10 cellular contexts compared by ENCODE assay signal in the genomic region with DNA sequence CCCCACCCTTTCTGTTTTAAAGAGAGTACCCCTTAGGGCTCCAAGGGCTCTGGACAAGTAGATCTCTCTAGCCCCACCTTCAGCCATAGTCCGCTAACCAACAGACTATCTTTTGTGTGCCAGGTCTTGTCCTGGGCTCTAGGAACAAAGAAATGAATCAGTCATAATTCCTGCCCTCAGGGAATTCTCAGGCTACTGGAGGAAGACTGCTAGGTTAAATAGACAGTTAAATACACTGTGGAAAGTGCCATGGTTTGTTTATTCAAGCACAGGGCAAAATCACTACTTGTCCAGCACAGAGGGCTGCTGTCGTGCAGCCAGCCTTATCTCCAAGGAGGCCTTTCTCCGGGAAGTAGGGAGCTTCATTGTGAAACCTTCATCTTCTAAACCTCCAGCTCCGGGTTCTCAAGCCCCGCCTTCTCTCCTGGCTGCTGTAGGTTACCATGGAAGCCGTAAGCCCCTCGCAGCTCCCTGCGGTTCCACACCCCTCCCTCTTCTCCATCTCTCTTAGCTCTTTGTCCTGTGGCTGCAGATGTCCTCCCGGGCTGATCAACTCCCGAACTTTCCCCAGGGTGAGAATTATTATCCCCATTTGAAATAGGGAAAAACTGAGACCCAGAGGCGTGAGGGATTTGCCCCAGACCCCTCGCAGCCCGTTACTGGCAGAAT. TPM values are rescaled to one million over a fixed set of nuclear protein-coding genes. Genes with fewer than 3 reads are reported as not detected.
A peak's percentile ranks its signal among the peaks of the same experiment; 100 is the strongest.
DNase-seq lines count a peak whose midpoint lies in the region; ATAC-seq, FAIRE-seq and TF ChIP-seq lines count a peak whose summit lies in the region.
"Had no signal": no experiment of that assay in that cellular context is flagged by ENCODE, and none has a peak within 500 bp of the region (broad histone marks: within the 10 kb centered on the region; RNA-seq: fewer than 3 reads in every experiment).

No MANE protein-coding gene starts in this region.

- H3K9me3 ChIP-seq in ectodermal cell (ENCODE audit: control insufficient read depth, low read length) = no peaks in the 10 kb centered on the region
- H3K9me3 ChIP-seq in neural cell (ENCODE audit: low read length) = no peaks in the 10 kb centered on the region
- no peaks in the 10 kb centered on the region for H3K9me3 ChIP-seq in uterus

- peak; percentile 65 for TF ChIP-seq EP300 in neural cell (conservative IDR thresholded peaks at IDR 0.05; ENCODE audit: poor library complexity, severe bottlenecking)

- H2AFZ ChIP-seq in neural cell (ENCODE audit: low read depth, low read length) = peak overlapping the region; percentile 61

- H3K79me2 ChIP-seq in neural cell (replicated peaks; ENCODE audit: insufficient read depth, low read length) = no peaks in the 10 kb centered on the region

- H3K27ac ChIP-seq in ectodermal cell (ENCODE audit: insufficient read depth, low read depth, low read length, poor library complexity, severe bottlenecking) = peak overlapping the region; percentile 97
- peak overlapping the region; percentile 98 for H3K27ac ChIP-seq in neural cell (ENCODE audit: low read length)
- no peak overlapping the region for H3K27ac ChIP-seq in uterus

- no peak for TF ChIP-seq POLR2A in uterus (IDR thresholded peaks at IDR 0.05)

- intact Hi-C loops in uterus (cut with DNase I; ENCODE audit: low total_unique reads) = no loop called here

- ATAC-seq in HG03521 (IDR thresholded peaks at IDR 0.05; ENCODE audit: unreplicated experiment) = no peak

- peaks cover 18% of the 10 kb centered on the region for H3K4me1 ChIP-seq in ectodermal cell (ENCODE audit: control insufficient read depth, insufficient read depth, low read length)
- H3K4me1 ChIP-seq in uterus = no peaks in the 10 kb centered on the region

- no peaks in the 10 kb centered on the region for H3K27me3 ChIP-seq in ectodermal cell (ENCODE audit: control insufficient read depth, insufficient read depth, low read length, poor library complexity, severe bottlenecking)
- H3K27me3 ChIP-seq in neural cell (ENCODE audit: insufficient read depth, low read depth, low read length) = no peaks in the 10 kb centered on the region
- no peaks in the 10 kb centered on the region for H3K27me3 ChIP-seq in uterus

- H3K4me3 ChIP-seq in ectodermal cell (ENCODE audit: insufficient read depth, low read depth, low read length) (no peak overlapping the region), neural cell (ENCODE audit: low read length) (peak overlapping the region; percentile 55), uterus (no peak overlapping the region)

- FAIRE-seq in urothelium cell line (lab: Jason Lieb, UNC) = no peak

- H3K4me2 ChIP-seq in neural cell (ENCODE audit: low read length) = peak overlapping the region; percentile 57

- H3F3A ChIP-seq in neural cell (ENCODE audit: insufficient read depth, low read length, poor library complexity, severe bottlenecking) = peaks cover 15% of the 10 kb centered on the region

- DNase-seq in Daoy (ENCODE audit: low read depth) (peak; percentile 75), NCI-H187 treated with DMSO at 0.1 percent for 48 hours (lab: John Stamatoyannopoulos, UW) (peak; percentile 11), GM10266 (ENCODE audit: extremely low spot score) (no peak), urothelium cell line (ENCODE audit: low spot score) (no peak), uterus (no peak)
- DNase-seq: activated effector memory CD4-positive, alpha-beta T cell treated with anti-CD3 and anti-CD28 coated beads, Interleukin-2, amount 50 U/mL, for 16 hours had no signal

- TF ChIP-seq CTCF in neural cell (IDR thresholded peaks at IDR 0.05; ENCODE audit: poor library complexity, severe bottlenecking) = no peak
- no peak for TF ChIP-seq CTCF in GM10266 (IDR thresholded peaks at IDR 0.05; ENCODE audit: control insufficient read depth, insufficient read depth, low read depth, missing control alignments)
- TF ChIP-seq CTCF in uterus (IDR thresholded peaks at IDR 0.05) = no peak

- H3K36me3 ChIP-seq in ectodermal cell (ENCODE audit: control insufficient read depth, insufficient read depth, low read length) = no peaks in the 10 kb centered on the region
- no peaks in the 10 kb centered on the region for H3K36me3 ChIP-seq in neural cell (ENCODE audit: insufficient read depth, low read length)
- no peaks in the 10 kb centered on the region for H3K36me3 ChIP-seq in uterus

- WGBS in ectodermal cell, 2 experiments = 8 to 9% methylated on average over 13 of the region's 13 CpGs

- no peaks in the 10 kb centered on the region for H3K9me2 ChIP-seq in neural cell (ENCODE audit: insufficient read depth, low read length)

- H4K20me1 ChIP-seq in neural cell (ENCODE audit: insufficient read depth) = no peaks in the 10 kb centered on the region

- TF ChIP-seq RAD21 in neural cell (conservative IDR thresholded peaks at IDR 0.05) = peak; percentile 57

- peak overlapping the region; percentile 77 for H3K9ac ChIP-seq in neural cell (ENCODE audit: low read length)

TF ChIP-seq in neural cell, 6 proteins besides CTCF, POLR2A, EP300 and RAD21:
- TF ChIP-seq SMC3 (conservative IDR thresholded peaks at IDR 0.05; ENCODE audit: poor library complexity) (peak; percentile 56), POLR2AphosphoS5 (IDR thresholded peaks at IDR 0.05) (peak; percentile 76), TAF1 (IDR thresholded peaks at IDR 0.05; ENCODE audit: low read depth) (no peak), EZH2 (IDR thresholded peaks at IDR 0.05; ENCODE audit: borderline replicate concordance, insufficient read depth, low read length, poor library complexity, severe bottlenecking) (no peak), MXI1 (conservative IDR thresholded peaks at IDR 0.05; ENCODE audit: poor library complexity, severe bottlenecking) (no peak)
- TF ChIP-seq, protein P1, sequence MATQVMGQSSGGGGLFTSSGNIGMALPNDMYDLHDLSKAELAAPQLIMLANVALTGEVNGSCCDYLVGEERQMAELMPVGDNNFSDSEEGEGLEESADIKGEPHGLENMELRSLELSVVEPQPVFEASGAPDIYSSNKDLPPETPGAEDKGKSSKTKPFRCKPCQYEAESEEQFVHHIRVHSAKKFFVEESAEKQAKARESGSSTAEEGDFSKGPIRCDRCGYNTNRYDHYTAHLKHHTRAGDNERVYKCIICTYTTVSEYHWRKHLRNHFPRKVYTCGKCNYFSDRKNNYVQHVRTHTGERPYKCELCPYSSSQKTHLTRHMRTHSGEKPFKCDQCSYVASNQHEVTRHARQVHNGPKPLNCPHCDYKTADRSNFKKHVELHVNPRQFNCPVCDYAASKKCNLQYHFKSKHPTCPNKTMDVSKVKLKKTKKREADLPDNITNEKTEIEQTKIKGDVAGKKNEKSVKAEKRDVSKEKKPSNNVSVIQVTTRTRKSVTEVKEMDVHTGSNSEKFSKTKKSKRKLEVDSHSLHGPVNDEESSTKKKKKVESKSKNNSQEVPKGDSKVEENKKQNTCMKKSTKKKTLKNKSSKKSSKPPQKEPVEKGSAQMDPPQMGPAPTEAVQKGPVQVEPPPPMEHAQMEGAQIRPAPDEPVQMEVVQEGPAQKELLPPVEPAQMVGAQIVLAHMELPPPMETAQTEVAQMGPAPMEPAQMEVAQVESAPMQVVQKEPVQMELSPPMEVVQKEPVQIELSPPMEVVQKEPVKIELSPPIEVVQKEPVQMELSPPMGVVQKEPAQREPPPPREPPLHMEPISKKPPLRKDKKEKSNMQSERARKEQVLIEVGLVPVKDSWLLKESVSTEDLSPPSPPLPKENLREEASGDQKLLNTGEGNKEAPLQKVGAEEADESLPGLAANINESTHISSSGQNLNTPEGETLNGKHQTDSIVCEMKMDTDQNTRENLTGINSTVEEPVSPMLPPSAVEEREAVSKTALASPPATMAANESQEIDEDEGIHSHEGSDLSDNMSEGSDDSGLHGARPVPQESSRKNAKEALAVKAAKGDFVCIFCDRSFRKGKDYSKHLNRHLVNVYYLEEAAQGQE (IDR thresholded peaks at IDR 0.05; ENCODE audit: borderline replicate concordance) = peak; percentile 94

RNA-seq across cellular contexts. Expression of a gene that starts 29.8 kb away (rescaled TPM):
- 0.17 TPM in 1 of 2 replicates, not detected in the other for total RNA-seq in Daoy (2014; rRNA removed; shearing (Covaris generic))
- polyA plus RNA-seq in ectodermal cell (2013, experiment 1 of 4) = 0.46 TPM
- 0.55 TPM for polyA plus RNA-seq in ectodermal cell (2013, experiment 2 of 4)
- 0.96 TPM for polyA plus RNA-seq in ectodermal cell (2013, experiment 3 of 4)
- 0.69 TPM for polyA plus RNA-seq in ectodermal cell (2013, experiment 4 of 4)
- polyA plus RNA-seq in neural cell = not detected in 2 replicates
- polyA minus RNA-seq in neural cell = not detected in 2 replicates
- total RNA-seq in uterus = under 1 TPM in 2 of 4 donors, not detected in 2; 0.28 to 0.49 TPM
- total RNA-seq: temporal lobe had no signal

RNA-seq across cellular contexts. Expression of a gene that starts 35.4 kb away (rescaled TPM):
- 11.9 and 12.6 TPM in 2 replicates for total RNA-seq in Daoy (2014; rRNA removed; shearing (Covaris generic))
- 21.1 TPM for polyA plus RNA-seq in ectodermal cell (2013, experiment 1 of 4)
- 25.3 TPM for polyA plus RNA-seq in ectodermal cell (2013, experiment 2 of 4)
- polyA plus RNA-seq in ectodermal cell (2013, experiment 3 of 4) = 15.6 TPM
- 18.2 TPM for polyA plus RNA-seq in ectodermal cell (2013, experiment 4 of 4)
- polyA plus RNA-seq in neural cell = 10.3 and 11.6 TPM in 2 replicates
- polyA minus RNA-seq in neural cell = 19.7 and 21.3 TPM in 2 replicates
- total RNA-seq in uterus = 10 to 100 TPM in 2 of 4 donors, 1 to 10 TPM in 2; 4.1 to 18.8 (median 11.2) TPM

Comparison
In these comparisons a context has a peak if more than half of its experiments do, and no peak if none do; other contexts are left out.
1. DNase-seq: peak in Daoy (single experiment) and NCI-H187 treated with DMSO at 0.1 percent for 48 hours (single experiment); none in GM10266 (single experiment), urothelium cell line (single experiment) and uterus (0 of 2).
2. H3K27ac ChIP-seq: peak in ectodermal cell (single experiment) and neural cell (single experiment); none in uterus (0 of 2).